ENCODE assay signal across 29 cellular contexts in the genomic region with DNA sequence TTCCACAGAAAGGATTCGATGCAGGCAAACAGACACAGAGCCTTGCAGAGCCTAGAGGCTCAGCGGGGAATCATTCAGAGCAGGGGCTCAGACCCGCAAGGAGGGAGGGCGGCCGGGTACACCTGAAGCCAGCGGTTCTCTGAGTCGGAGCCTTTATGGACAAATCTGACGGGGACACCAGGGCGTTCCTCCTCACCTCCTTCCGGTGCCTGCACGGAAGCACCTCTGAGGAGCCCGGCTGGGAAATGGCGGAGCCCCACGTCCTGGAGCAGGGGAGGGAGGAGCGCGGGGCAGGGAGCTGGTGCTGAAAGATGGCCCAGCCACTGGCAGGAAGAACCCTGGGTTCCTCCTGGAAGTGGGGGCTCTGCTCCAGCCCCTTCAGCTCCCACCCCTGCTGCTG.
"Had no signal": no experiment of that assay in that cellular context is flagged by ENCODE, and none has a peak within 500 bp of the region (broad histone marks: within the 10 kb centered on the region; RNA-seq: fewer than 3 reads in every experiment).

No MANE protein-coding gene starts in this region.

- H3K27ac ChIP-seq: brain microvascular endothelial cell, cardiac muscle cell, Peyer's patch, SJSA1 had no signal

- H3K9me3 Mint-ChIP-seq: activated CD4-positive, alpha-beta memory T cell treated with anti-CD3 and anti-CD28 coated beads for 36 hours; activated CD4-positive, alpha-beta T cell treated with anti-CD3 and anti-CD28 coated beads, Interleukin-2, amount 10 ng/mL, durations not matched to agents 7 days and 5 days; activated naive CD4-positive, alpha-beta T cell treated with anti-CD3 and anti-CD28 coated beads, Interleukin-2, amount 10 ng/mL, durations not matched to agents 7 days and 5 days; activated naive CD8-positive, alpha-beta T cell treated with anti-CD3 and anti-CD28 coated beads for 36 hours; activated T-helper 17 cell treated with anti-CD3 and anti-CD28 coated beads, Interleukin-2, amount 50 U/mL, for 72 hours had no signal

- H3K9me3 ChIP-seq: Peyer's patch, SJSA1 had no signal

- H3K4me1 Mint-ChIP-seq: activated CD4-positive, alpha-beta T cell treated with anti-CD3 and anti-CD28 coated beads, Interleukin-2, amount 10 ng/mL, durations not matched to agents 7 days and 5 days; activated naive CD4-positive, alpha-beta T cell treated with anti-CD3 and anti-CD28 coated beads, Interleukin-2, amount 10 ng/mL, durations not matched to agents 7 days and 5 days; activated naive CD8-positive, alpha-beta T cell treated with anti-CD3 and anti-CD28 coated beads for 36 hours; activated T-helper 17 cell treated with anti-CD3 and anti-CD28 coated beads, Interleukin-2, amount 50 U/mL, for 72 hours; T-helper 17 cell had no signal

- H3K4me3 Mint-ChIP-seq: activated CD4-positive, alpha-beta memory T cell treated with anti-CD3 and anti-CD28 coated beads for 36 hours; activated CD4-positive, alpha-beta T cell treated with anti-CD3 and anti-CD28 coated beads, Interleukin-2, amount 10 ng/mL, durations not matched to agents 7 days and 5 days; activated naive CD4-positive, alpha-beta T cell treated with anti-CD3 and anti-CD28 coated beads, Interleukin-2, amount 10 ng/mL, durations not matched to agents 7 days and 5 days; activated naive CD8-positive, alpha-beta T cell treated with anti-CD3 and anti-CD28 coated beads for 36 hours; activated T-helper 17 cell treated with anti-CD3 and anti-CD28 coated beads, Interleukin-2, amount 50 U/mL, for 72 hours; T-helper 17 cell had no signal

- H3K4me3 ChIP-seq: cardiac muscle cell, Peyer's patch, SJSA1 had no signal

- H3K4me1 ChIP-seq: Peyer's patch, SJSA1 had no signal

- H3K36me3 Mint-ChIP-seq: activated CD4-positive, alpha-beta memory T cell treated with anti-CD3 and anti-CD28 coated beads for 36 hours; activated naive CD4-positive, alpha-beta T cell treated with anti-CD3 and anti-CD28 coated beads, Interleukin-2, amount 10 ng/mL, durations not matched to agents 7 days and 5 days; activated naive CD8-positive, alpha-beta T cell treated with anti-CD3 and anti-CD28 coated beads for 36 hours had no signal

- DNase-seq: activated CD4-positive, alpha-beta memory T cell treated with anti-CD3 and anti-CD28 coated beads for 36 hours; activated CD4-positive, alpha-beta T cell treated with anti-CD3 and anti-CD28 coated beads, Interleukin-2, amount 10 ng/mL, durations not matched to agents 7 days and 5 days; activated CD4-positive, CD25-positive, alpha-beta regulatory T cell; activated CD8-positive, alpha-beta memory T cell treated with anti-CD3 and anti-CD28 coated beads for 24 hours; activated gamma-delta T cell treated with Interleukin-2 at 50 U/mL for 16 hours; activated naive CD4-positive, alpha-beta T cell treated with anti-CD3 and anti-CD28 coated beads, Interleukin-2, amount 10 ng/mL, durations not matched to agents 7 days and 5 days; activated naive CD8-positive, alpha-beta T cell treated with anti-CD3 and anti-CD28 coated beads for 36 hours; activated T-cell treated with anti-CD3 and anti-CD28 coated beads for 4 hours; activated T-cell treated with anti-CD3 and anti-CD28 coated beads, Interleukin-2, amount 50 U/mL, for 48 hours; brain microvascular endothelial cell; cerebellar nuclear complex; Karpas-422; MM.1S; NCI-H1105 treated with DMSO at 0.1 percent for 48 hours; NCI-H1436 treated with DMSO at 0.1 percent for 48 hours; NCI-H187; NCI-H2081; NCI-H510A treated with DMSO at 0.1 percent for 48 hours; NCI-H69; NK-92 treated with Interleukin-12 subunit alpha and Interleukin-12 subunit beta, amount 100 ng/mL, for 24 hours; OCI-M1; Peyer's patch; SHP77; T-helper 17 cell; T-helper 9 cell had no signal

- H3K27ac Mint-ChIP-seq: activated CD4-positive, alpha-beta memory T cell treated with anti-CD3 and anti-CD28 coated beads for 36 hours; activated CD4-positive, alpha-beta T cell treated with anti-CD3 and anti-CD28 coated beads, Interleukin-2, amount 10 ng/mL, durations not matched to agents 7 days and 5 days; activated naive CD4-positive, alpha-beta T cell treated with anti-CD3 and anti-CD28 coated beads, Interleukin-2, amount 10 ng/mL, durations not matched to agents 7 days and 5 days; activated naive CD8-positive, alpha-beta T cell treated with anti-CD3 and anti-CD28 coated beads for 36 hours; activated T-helper 17 cell treated with anti-CD3 and anti-CD28 coated beads, Interleukin-2, amount 50 U/mL, for 72 hours; T-helper 17 cell had no signal

- FAIRE-seq: TTC549 had no signal

- H3K27me3 Mint-ChIP-seq: activated naive CD8-positive, alpha-beta T cell treated with anti-CD3 and anti-CD28 coated beads for 36 hours had no signal

- H3K36me3 ChIP-seq: brain microvascular endothelial cell, cardiac muscle cell, Peyer's patch, SJSA1 had no signal

- H3K27me3 ChIP-seq: brain microvascular endothelial cell, cardiac muscle cell, Peyer's patch had no signal
